ENCODE assay signal across 8 cellular contexts in the genomic region with DNA sequence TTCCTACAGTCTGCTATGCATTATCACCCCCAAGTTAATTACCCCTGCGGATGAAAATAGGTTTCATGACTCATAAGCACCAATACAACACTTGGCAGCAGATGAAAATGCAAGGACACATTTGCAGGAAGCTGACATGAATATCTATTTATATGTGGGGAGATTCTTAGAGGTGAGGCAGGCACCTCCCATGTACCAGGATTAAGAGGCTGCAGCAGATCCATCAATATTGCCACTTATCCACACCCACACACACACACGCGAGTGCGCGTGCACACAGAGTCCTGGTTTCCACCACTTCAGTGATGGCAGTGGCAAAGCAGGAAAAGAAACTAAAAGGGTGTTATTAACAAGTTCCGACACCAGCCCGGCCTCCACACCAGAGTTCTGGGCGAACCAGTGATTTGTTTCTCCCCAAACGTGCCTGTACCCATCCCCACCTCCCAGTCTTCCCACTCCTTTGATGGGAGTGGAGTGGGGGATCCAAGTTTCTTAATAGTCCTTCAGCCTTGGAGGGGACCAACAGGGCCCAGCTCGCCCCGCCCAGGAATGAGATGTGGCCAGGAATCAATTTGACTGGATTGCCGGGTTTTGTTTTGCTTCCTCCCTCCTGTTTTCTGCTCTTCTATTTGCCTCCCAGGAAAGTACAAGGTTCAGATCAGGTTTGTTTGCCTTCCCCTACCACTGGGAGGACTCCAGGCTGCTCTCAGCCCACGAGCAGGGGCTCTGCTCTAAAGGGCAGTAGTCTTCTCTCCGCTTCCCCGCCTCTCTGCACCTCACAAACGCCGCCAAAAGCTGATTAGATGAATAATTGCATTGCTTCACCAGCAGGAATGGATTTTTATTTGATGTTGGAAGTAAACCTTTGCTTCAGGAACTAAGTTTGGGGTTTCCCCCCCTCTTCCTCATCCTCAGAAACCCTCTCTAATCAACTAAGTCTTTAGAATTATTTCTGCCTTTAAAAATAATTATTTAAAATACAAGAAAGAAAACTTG. TPM values are rescaled to one million over a fixed set of nuclear protein-coding genes. Genes with fewer than 3 reads are reported as not detected.
DNase-seq lines count a peak whose midpoint lies in the region; ATAC-seq, FAIRE-seq and TF ChIP-seq lines count a peak whose summit lies in the region.

No MANE protein-coding gene starts in this region.

- no peak for ATAC-seq in upper lobe of right lung

- POLR2A ChIA-PET in RWPE1 (lab: Yijun Ruan, JAX; ENCODE audit: low non-redundant PET), result interaction anchor here (0.8 to 1.7 kb wide), 5 partner anchors 10 to 70 kb away, joined by 3 to 6 read pairs (median 5); no protein-coding TSS in a partner anchor

- no peak overlapping the region for H3K4me3 ChIP-seq in effector memory CD4-positive, alpha-beta T cell (ENCODE audit: insufficient read depth, low read depth, low read length, poor library complexity, severe bottlenecking)
- H3K4me3 ChIP-seq in mucosa of stomach (ENCODE audit: low read length) (no peak overlapping the region), upper lobe of right lung (peak overlapping the region; percentile 73)

- no peaks in the 10 kb centered on the region for H3K27me3 ChIP-seq in effector memory CD4-positive, alpha-beta T cell (replicated peaks; ENCODE audit: control insufficient read depth, insufficient read depth, low read length, poor library complexity, severe bottlenecking)
- no peaks in the 10 kb centered on the region for H3K27me3 ChIP-seq in mucosa of stomach (ENCODE audit: control insufficient read depth, insufficient read depth, low read length)
- no peaks in the 10 kb centered on the region for H3K27me3 ChIP-seq in upper lobe of right lung

- FAIRE-seq in H54 (lab: Jason Lieb, UNC), result no peak

- H3K27ac ChIP-seq in RWPE1 (peak overlapping the region; percentile 97), upper lobe of right lung (peak overlapping the region; percentile 11)
- H3K27ac ChIP-seq in effector memory CD4-positive, alpha-beta T cell (ENCODE audit: insufficient read depth, low read length, poor library complexity, severe bottlenecking), result peak overlapping the region; percentile 21

- intact Hi-C loops in upper lobe of right lung (cut with DNase I), result loop anchor here (10.0 kb wide), 2 partner anchors 68 to 108 kb away; no protein-coding TSS in a partner anchor

- H3K9ac ChIP-seq in mucosa of stomach (ENCODE audit: low read length), result peak overlapping the region; percentile 68

- H3K9me3 ChIP-seq in effector memory CD4-positive, alpha-beta T cell (ENCODE audit: control insufficient read depth, low read length), result no peaks in the 10 kb centered on the region
- H3K9me3 ChIP-seq in mucosa of stomach (ENCODE audit: control insufficient read depth, low read length) (no peaks in the 10 kb centered on the region), upper lobe of right lung (no peaks in the 10 kb centered on the region)

- no peak for TF ChIP-seq POLR2A in H54 (IDR thresholded peaks at IDR 0.05; ENCODE audit: low read depth, low read length)

- CTCF ChIA-PET in RWPE1 (lab: Yijun Ruan, JAX), result interaction anchor here (0.6 to 2.7 kb wide), 14 partner anchors 16 to 147 kb away, joined by 3 to 14 read pairs (median 4); no protein-coding TSS in a partner anchor

- H3K4me1 ChIP-seq in effector memory CD4-positive, alpha-beta T cell (ENCODE audit: control insufficient read depth, insufficient read depth, low read length, poor library complexity, severe bottlenecking), result peaks cover 47% of the 10 kb centered on the region
- peaks cover 46% of the 10 kb centered on the region for H3K4me1 ChIP-seq in mucosa of stomach (ENCODE audit: control insufficient read depth, insufficient read depth, low read length)
- H3K4me1 ChIP-seq in upper lobe of right lung, result peaks cover 34% of the 10 kb centered on the region

- peak; percentile 73 for DNase-seq in activated CD8-positive, alpha-beta memory T cell treated with anti-CD3 and anti-CD28 coated beads for 24 hours
- no peak for DNase-seq in activated CD8-positive, alpha-beta memory T cell treated with anti-CD3 and anti-CD28 coated beads, Interleukin-2, amount 50 U/mL, for 4 hours
- DNase-seq in RWPE1 (ENCODE audit: low spot score) (no peak), upper lobe of right lung (no peak), H54 (ENCODE audit: insufficient read length, low spot score) (no peak)
- no peak for DNase-seq in effector memory CD4-positive, alpha-beta T cell
- no peak for DNase-seq in activated CD4-positive, CD25-positive, alpha-beta regulatory T cell treated with anti-CD3 and anti-CD28 coated beads, Interleukin-2, amount 50 U/mL, for 72 hours

- no peak; the same call in none of the 2 replicates for TF ChIP-seq CTCF in RWPE1 (conservative IDR thresholded peaks at IDR 0.05; ENCODE audit: low read depth)
- no peak for TF ChIP-seq CTCF in upper lobe of right lung (IDR thresholded peaks at IDR 0.05)

- H3K36me3 ChIP-seq in effector memory CD4-positive, alpha-beta T cell (ENCODE audit: control insufficient read depth, insufficient read depth, low read length), result peaks cover 8% of the 10 kb centered on the region
- peaks cover 5% of the 10 kb centered on the region for H3K36me3 ChIP-seq in mucosa of stomach (ENCODE audit: control insufficient read depth, insufficient read depth, low read length)
- peaks cover 6% of the 10 kb centered on the region for H3K36me3 ChIP-seq in upper lobe of right lung

RNA-seq across cellular contexts. Expression of a gene that starts 5.2 kb away (rescaled TPM):
- 50.6 TPM for total RNA-seq in upper lobe of right lung

Comparison
In these comparisons a context has a peak if more than half of its experiments do, and no peak if none do; other contexts are left out.
1. H3K27ac ChIP-seq: peak in every context shown above with its lines; median percentile 97 in RWPE1; 21 in effector memory CD4-positive, alpha-beta T cell; 11 in upper lobe of right lung.